Comparison of ENCODE assay signal across 21 cellular contexts in the genomic region with DNA sequence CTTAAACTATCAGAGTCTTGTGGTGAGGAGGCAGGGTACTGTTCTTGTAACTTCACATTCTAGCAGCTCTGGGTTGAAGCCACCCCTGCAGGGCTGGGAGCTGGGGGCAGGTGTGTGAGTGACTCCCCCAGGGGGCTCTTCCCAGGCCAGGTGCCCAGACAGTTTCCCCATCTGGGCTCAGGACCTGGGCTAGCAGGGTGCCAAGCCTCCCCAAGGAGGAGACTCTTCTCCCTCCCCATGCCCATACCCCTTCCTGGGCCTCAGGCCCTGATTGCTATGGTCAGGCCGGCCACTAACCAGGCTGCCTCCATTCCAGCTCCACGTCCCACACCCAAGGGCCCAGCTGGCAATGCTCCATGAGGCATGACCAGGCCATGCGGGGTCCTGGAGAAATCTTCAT.
"Had no signal": no experiment of that assay in that cellular context is flagged by ENCODE, and none has a peak within 500 bp of the region (broad histone marks: within the 10 kb centered on the region; RNA-seq: fewer than 3 reads in every experiment).

No MANE protein-coding gene starts in this region.

- H3K4me3 Mint-ChIP-seq: activated B cell treated with CpG ODN at 0.5 μM for 24 hours; activated CD4-positive, alpha-beta T cell treated with anti-CD3 and anti-CD28 coated beads, Interleukin-2, amount 10 ng/mL, durations not matched to agents 24 days and 14 days; activated naive CD8-positive, alpha-beta T cell treated with anti-CD3 and anti-CD28 coated beads, Interleukin-2, amount 10 ng/mL, durations not matched to agents 7 days and 5 days; T-helper 17 cell had no signal

- H3K27me3 ChIP-seq: adrenal gland had no signal

- H3K27ac ChIP-seq: adrenal gland had no signal

- H3K27me3 Mint-ChIP-seq: activated B cell treated with CpG ODN at 0.5 μM for 24 hours had no signal

- H3K4me3 ChIP-seq: adrenal gland had no signal

- H3K9me3 ChIP-seq: adrenal gland had no signal

- H3K36me3 ChIP-seq: adrenal gland had no signal

- H3K27ac Mint-ChIP-seq: activated B cell treated with CpG ODN at 0.5 μM for 24 hours; activated CD4-positive, alpha-beta T cell treated with anti-CD3 and anti-CD28 coated beads, Interleukin-2, amount 10 ng/mL, durations not matched to agents 24 days and 14 days; activated naive CD8-positive, alpha-beta T cell treated with anti-CD3 and anti-CD28 coated beads, Interleukin-2, amount 10 ng/mL, durations not matched to agents 7 days and 5 days; T-helper 17 cell had no signal

- DNase-seq: activated B cell treated with CpG ODN at 0.5 μM for 24 hours; activated CD4-positive, alpha-beta T cell treated with anti-CD3 and anti-CD28 coated beads for 1 hour; activated CD4-positive, alpha-beta T cell treated with anti-CD3 and anti-CD28 coated beads, Interleukin-2, amount 10 ng/mL, durations not matched to agents 24 days and 14 days; activated CD4-positive, alpha-beta T cell treated with anti-CD3 and anti-CD28 coated beads, Interleukin-2, amount 50 U/mL, for 48 hours; activated CD8-positive, alpha-beta memory T cell treated with anti-CD3 and anti-CD28 coated beads, Interleukin-2, amount 50 U/mL, for 48 hours; activated naive CD4-positive, alpha-beta T cell treated with anti-CD3 and anti-CD28 coated beads, Interleukin-2, amount 50 U/mL, for 16 hours; activated naive CD8-positive, alpha-beta T cell treated with anti-CD3 and anti-CD28 coated beads, Interleukin-2, amount 10 ng/mL, durations not matched to agents 7 days and 5 days; activated T-cell treated with anti-CD3 and anti-CD28 coated beads, Interleukin-2, amount 50 U/mL, for 1 hour; anterior cingulate cortex; MM.1S; NCI-H1105; NCI-H1436 treated with DMSO at 0.1 percent for 48 hours; NCI-H187; NCI-H2081; NCI-H510A treated with DMSO at 0.1 percent for 48 hours; NCI-H69; PC-3; SIG-M5; T-helper 17 cell; T-helper 9 cell had no signal

- H3K9me3 Mint-ChIP-seq: activated B cell treated with CpG ODN at 0.5 μM for 24 hours; activated CD4-positive, alpha-beta T cell treated with anti-CD3 and anti-CD28 coated beads, Interleukin-2, amount 10 ng/mL, durations not matched to agents 24 days and 14 days; activated naive CD8-positive, alpha-beta T cell treated with anti-CD3 and anti-CD28 coated beads, Interleukin-2, amount 10 ng/mL, durations not matched to agents 7 days and 5 days had no signal

- H3K36me3 Mint-ChIP-seq: activated naive CD8-positive, alpha-beta T cell treated with anti-CD3 and anti-CD28 coated beads, Interleukin-2, amount 10 ng/mL, durations not matched to agents 7 days and 5 days had no signal

- ATAC-seq: PC-3, T-helper 17 cell had no signal
